Comparison of ENCODE assay signal across 8 cellular contexts in the genomic region with DNA sequence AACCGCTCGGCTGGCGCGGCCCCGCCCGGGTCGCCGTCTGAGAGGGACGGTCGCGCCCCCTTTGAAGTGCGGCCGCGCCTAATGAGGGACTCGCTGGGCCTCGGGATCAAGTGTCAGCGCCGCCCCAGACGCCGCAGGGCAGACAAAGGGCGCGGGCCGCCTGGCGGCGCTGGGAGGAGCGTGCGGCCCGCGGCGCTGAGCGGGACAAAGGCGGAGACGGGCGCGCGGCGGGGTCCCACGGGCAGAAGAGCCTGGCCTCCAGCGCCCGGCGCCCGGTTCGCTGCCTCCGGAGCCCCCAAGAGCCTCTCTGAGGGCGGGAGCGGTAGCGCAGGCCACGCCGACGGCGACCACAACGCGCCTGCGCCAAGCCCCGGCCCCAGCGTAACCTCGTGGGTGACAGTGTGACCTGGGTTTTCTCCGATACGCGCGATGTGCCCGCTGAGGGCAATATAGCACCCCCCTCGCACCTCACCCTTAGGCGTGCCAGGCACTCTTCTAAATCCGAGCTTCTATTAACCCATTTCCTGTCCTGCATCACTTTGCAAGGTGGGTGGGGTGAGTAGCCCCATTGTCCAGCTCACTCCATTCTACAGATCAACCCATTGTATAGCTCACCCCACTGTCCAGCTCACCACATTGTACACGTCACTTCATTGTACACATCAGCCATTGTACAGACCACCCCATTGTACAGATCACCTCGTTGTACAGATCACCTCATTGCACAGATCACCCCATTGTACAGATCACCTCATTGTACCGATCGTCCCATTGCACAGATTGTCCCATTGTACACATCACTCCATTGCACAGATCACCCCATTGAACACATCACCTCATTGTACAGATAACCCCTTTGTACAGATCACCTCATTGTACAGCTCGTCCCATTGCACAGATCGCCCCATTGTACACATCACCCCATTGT. TPM values are rescaled to one million over a fixed set of nuclear protein-coding genes. Genes with fewer than 3 reads are reported as not detected.
DNase-seq lines count a peak whose midpoint lies in the region; ATAC-seq lines count a peak whose summit lies in the region.

No MANE protein-coding gene starts in this region.

- ATAC-seq in GM21786 (IDR thresholded peaks at IDR 0.05; ENCODE audit: unreplicated experiment) = peak; percentile 72

- DNase-seq in ELR (ENCODE audit: low read depth) = peak; percentile 67
- DNase-seq in MV-4-11 (lab: John Stamatoyannopoulos, UW) = peak; percentile 43
- DNase-seq in activated CD8-positive, alpha-beta memory T cell treated with anti-CD3 and anti-CD28 coated beads, Interleukin-2, amount 50 U/mL, for 1 hour (ENCODE audit: extremely low read depth) = peak; percentile 22
- DNase-seq in epidermal melanocyte (ENCODE audit: insufficient read length, low spot score) = peak; percentile 58
- DNase-seq in mucosa of gallbladder (ENCODE audit: low spot score) = peak; percentile 22
- peak; percentile 33 to 37 for DNase-seq in stimulated activated CD8-positive, alpha-beta memory T cell treated with anti-CD3 and anti-CD28 coated beads, Interleukin-4, amount 100 ng/mL, for 1 hour (ENCODE audit: low read depth in 2 of 2, low spot score in 1 of 2)
- DNase-seq in NCI-H524 (lab: John Stamatoyannopoulos, UW) = no peak

RNA-seq across cellular contexts. Expression of a gene that starts 33.7 kb away (rescaled TPM):
- total RNA-seq in mucosa of gallbladder = 32.4 TPM

Comparison
In these comparisons a context has a peak if more than half of its experiments do, and no peak if none do; other contexts are left out.
1. DNase-seq: peak in ELR (single experiment), MV-4-11 (single experiment), activated CD8-positive, alpha-beta memory T cell treated with anti-CD3 and anti-CD28 coated beads, Interleukin-2, amount 50 U/mL, for 1 hour (single experiment), epidermal melanocyte (single experiment), mucosa of gallbladder (single experiment) and stimulated activated CD8-positive, alpha-beta memory T cell treated with anti-CD3 and anti-CD28 coated beads, Interleukin-4, amount 100 ng/mL, for 1 hour (2 of 2); none in NCI-H524 (0 of 2).